Comparison of ENCODE assay signal across 20 cellular contexts in the genomic region with DNA sequence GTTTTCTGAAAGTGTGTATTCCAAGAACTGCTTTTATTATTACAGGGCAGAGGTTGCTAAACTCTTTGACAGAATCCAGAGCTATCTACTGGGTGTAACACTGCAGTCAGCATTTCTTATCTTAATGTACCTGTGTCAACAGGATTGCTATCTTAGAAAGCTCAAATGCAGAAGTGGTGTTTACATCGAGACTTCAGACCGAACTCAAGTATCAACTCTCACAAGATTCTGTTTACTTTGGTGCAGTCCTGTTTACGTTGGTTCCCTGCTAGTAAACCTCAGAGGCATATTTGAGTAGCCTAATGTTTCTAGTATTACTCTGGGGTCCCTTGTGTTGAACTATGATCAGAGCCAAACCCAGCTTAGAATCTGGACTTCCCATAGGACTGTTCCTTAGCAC. TPM values are rescaled to one million over a fixed set of nuclear protein-coding genes. Genes with fewer than 3 reads are reported as not detected.
A peak's percentile ranks its signal among the peaks of the same experiment; 100 is the strongest.
DNase-seq lines count a peak whose midpoint lies in the region; ATAC-seq, FAIRE-seq and TF ChIP-seq lines count a peak whose summit lies in the region.
"Had no signal": no experiment of that assay in that cellular context is flagged by ENCODE, and none has a peak within 500 bp of the region (broad histone marks: within the 10 kb centered on the region; RNA-seq: fewer than 3 reads in every experiment).

No MANE protein-coding gene starts in this region.

- intact Hi-C loops in heart left ventricle (cut with DNase I): no loop called here
- intact Hi-C loops in left colon (cut with DNase I, micrococcal nuclease): no loop called here

- no peak for ATAC-seq in heart left ventricle
- peak; percentile 99 for ATAC-seq in left colon
- no peak for ATAC-seq in GM18868 (IDR thresholded peaks at IDR 0.05; ENCODE audit: unreplicated experiment)
- ATAC-seq: HCT116 had no signal

- no peak overlapping the region for H3K4me3 ChIP-seq in cardiac muscle cell
- H3K4me3 ChIP-seq in heart left ventricle: no peak overlapping the region

- 41 to 43% (median 43%) methylated on average over 3 of the region's 3 CpGs for WGBS in heart left ventricle, 4 donors

- TF ChIP-seq CTCF in cardiac muscle cell (IDR thresholded peaks at IDR 0.05; ENCODE audit: low read depth, low read length) (no peak), heart left ventricle (IDR thresholded peaks at IDR 0.05) (no peak)

- FAIRE-seq in RCC 7860 (lab: Jason Lieb, UNC): no peak
- FAIRE-seq: G401.6, GM12892 had no signal

- peaks cover 7% of the 10 kb centered on the region for H3K4me1 ChIP-seq in cardiac muscle cell (ENCODE audit: low read depth)
- H3K4me1 ChIP-seq in heart left ventricle: no peaks in the 10 kb centered on the region
- H3K4me1 ChIP-seq: BE2C had no signal

- no peak for TF ChIP-seq POLR2A in heart left ventricle (IDR thresholded peaks at IDR 0.05)

- H3K9me3 ChIP-seq in cardiac muscle cell (ENCODE audit: low read depth) (no peaks in the 10 kb centered on the region), heart left ventricle (no peaks in the 10 kb centered on the region)
- H3K9me3 ChIP-seq: BE2C had no signal

- H3K36me3 ChIP-seq in cardiac muscle cell (no peaks in the 10 kb centered on the region), heart left ventricle (no peaks in the 10 kb centered on the region)
- H3K36me3 ChIP-seq: BE2C had no signal

- no peaks in the 10 kb centered on the region for H3K27me3 ChIP-seq in cardiac muscle cell
- no peaks in the 10 kb centered on the region for H3K27me3 ChIP-seq in heart left ventricle
- H3K27me3 ChIP-seq: BE2C had no signal

- H3K27ac ChIP-seq in cardiac muscle cell: peak overlapping the region; percentile 39
- H3K27ac ChIP-seq in heart left ventricle: no peak overlapping the region

- DNase-seq in cardiac muscle cell (ENCODE audit: low read depth in 1 of 2, low spot score in 1 of 2): no peak
- DNase-seq in heart left ventricle: no peak
- peak; percentile 47 for DNase-seq in RPMI8226
- DNase-seq in left colon: no peak
- no peak for DNase-seq in mesenteric fat pad (ENCODE audit: low spot score)
- DNase-seq in RCC 7860 (ENCODE audit: low spot score): no peak
- DNase-seq: BE2C; GOT3; NCI-H1694; NCI-H524; NCI-H774; NK-92 treated with Interleukin-12 subunit alpha and Interleukin-12 subunit beta, amount 100 ng/mL, for 24 hours had no signal

RNA-seq across cellular contexts. Expression of gene SLC15A1, which starts 20.5 kb away (rescaled TPM):
- total RNA-seq in cardiac muscle cell: not detected in 2 replicates
- not detected in 2 replicates for polyA plus RNA-seq in cardiac muscle cell
- not detected for total RNA-seq in heart left ventricle
- polyA plus RNA-seq in heart left ventricle: not detected
- 10 to 100 TPM; 16.8 to 35.7 TPM for total RNA-seq in left colon
- total RNA-seq in mesenteric fat pad: 0.45 TPM
- total RNA-seq: A673, Daoy, HT1080, M059J had no signal

Comparison
In these comparisons a context has a peak if more than half of its experiments do, and no peak if none do; other contexts are left out.
1. RNA of gene SLC15A1, which starts 20.5 kb away (total RNA-seq): 16.8 to 35.7 TPM in left colon; 0.45 TPM in mesenteric fat pad (single experiment), not detected in cardiac muscle cell and not detected in heart left ventricle; every median in the first group is over 10 times any median in the second.